9 cellular contexts compared by ENCODE assay signal in the genomic region with DNA sequence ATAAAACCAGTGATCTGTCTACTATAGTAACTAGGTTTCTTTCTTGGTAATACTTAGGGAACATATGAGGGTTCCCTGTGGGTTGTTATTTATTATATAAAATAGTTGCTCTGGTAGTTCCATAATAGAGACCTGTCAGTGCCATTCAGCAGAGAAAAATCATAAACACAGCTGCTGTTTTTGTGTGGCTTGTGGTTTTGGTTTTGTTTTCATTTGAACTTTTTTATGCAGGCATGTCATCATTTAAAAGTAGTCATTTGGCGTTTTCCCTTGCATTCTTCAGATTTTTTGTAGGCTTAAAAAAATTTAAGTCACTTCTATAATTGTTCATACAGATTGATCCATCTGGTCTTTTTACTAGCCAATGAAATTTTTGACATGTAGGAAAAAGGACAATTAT. TPM values are rescaled to one million over a fixed set of nuclear protein-coding genes. Genes with fewer than 3 reads are reported as not detected.
DNase-seq lines count a peak whose midpoint lies in the region; ATAC-seq and TF ChIP-seq lines count a peak whose summit lies in the region.
"Had no signal": no experiment of that assay in that cellular context is flagged by ENCODE, and none has a peak within 500 bp of the region (broad histone marks: within the 10 kb centered on the region; RNA-seq: fewer than 3 reads in every experiment).

No MANE protein-coding gene starts in this region.

- H3K36me3 ChIP-seq in CD8-positive, alpha-beta T cell (ENCODE audit: insufficient read depth, low read length) = no peaks in the 10 kb centered on the region
- H3K36me3 ChIP-seq in mammary epithelial cell (ENCODE audit: insufficient read depth, low read length) (peaks cover 5% of the 10 kb centered on the region), tibial nerve (peaks cover 0 to 7% (median 0%) of the 10 kb centered on the region in 3 donors)

- in situ Hi-C loops in mammary epithelial cell (cut with MboI; ENCODE audit: low sequenced_read_pairs in 2 of 2) = no loop called here

- no peaks in the 10 kb centered on the region for H3K9me3 Mint-ChIP-seq in CD8-positive, alpha-beta T cell

- no TSS peak for BruUV-seq in mammary epithelial cell (replicated peaks; lab: Mats Ljungman, UMichigan)

- dilution Hi-C loops in mammary epithelial cell (cut with HindIII; ENCODE audit: low sequenced_read_pairs) = no loop called here

- H4K20me1 ChIP-seq in mammary epithelial cell (ENCODE audit: insufficient read depth, low read length) = no peaks in the 10 kb centered on the region

- no peak for TF ChIP-seq CTCF in CD8-positive, alpha-beta T cell (IDR thresholded peaks at IDR 0.05)
- no peak for TF ChIP-seq CTCF in mammary epithelial cell (conservative IDR thresholded peaks at IDR 0.05 in 1 of 2, IDR thresholded peaks at IDR 0.05 in 1 of 2; ENCODE audit: extremely low read depth in 1 of 2, insufficient read depth in 1 of 2, low read depth in 1 of 2, low read length in 2 of 2)
- TF ChIP-seq CTCF in tibial nerve (IDR thresholded peaks at IDR 0.05) = no peak
- no peak for TF ChIP-seq CTCF in dorsolateral prefrontal cortex (IDR thresholded peaks at IDR 0.05 in 54 of 56, conservative IDR thresholded peaks at IDR 0.05 in 2 of 56; ENCODE audit: low read depth in 1 of 56, partially characterized antibody in 56 of 56)

- 0% methylated on average over 1 of the region's 1 CpG for WGBS in mammary epithelial cell (ENCODE audit: low coverage, missing lambda C conversion rate)
- WGBS in tibial nerve, 2 donors = 7 to 9% methylated on average over 1 of the region's 1 CpG

- intact Hi-C loops in CD8-positive, alpha-beta T cell (cut with DNase I, micrococcal nuclease) = loop anchor here (1.0 to 5.0 kb wide), 3 partner anchors 47 to 126 kb away; a partner anchor contains a TSS
- intact Hi-C loops in mammary epithelial cell (cut with micrococcal nuclease) = no loop called here
- intact Hi-C loops in dorsolateral prefrontal cortex (cut with DNase I) = no loop called here

- no peaks in the 10 kb centered on the region for H3K27me3 ChIP-seq in CD8-positive, alpha-beta T cell (ENCODE audit: insufficient read depth, low read length)
- H3K27me3 ChIP-seq in mammary epithelial cell (ENCODE audit: insufficient read depth, low read length) = no peaks in the 10 kb centered on the region
- no peaks in the 10 kb centered on the region for H3K27me3 ChIP-seq in tibial nerve
- H3K27me3 ChIP-seq in dorsolateral prefrontal cortex = no peaks in the 10 kb centered on the region

- peaks cover 12% of the 10 kb centered on the region for H3K36me3 Mint-ChIP-seq in CD8-positive, alpha-beta T cell

- H3K27ac Mint-ChIP-seq in CD8-positive, alpha-beta T cell = no peak overlapping the region

- peak; percentile 66 for ATAC-seq in CD8-positive, alpha-beta T cell
- ATAC-seq in GM19397 (IDR thresholded peaks at IDR 0.05; ENCODE audit: unreplicated experiment) (peak; percentile 69), HG03354 (IDR thresholded peaks at IDR 0.05; ENCODE audit: poor library complexity, severe bottlenecking, unreplicated experiment) (peak; percentile 96)
- ATAC-seq: K562 had no signal

- no peak overlapping the region for H3K4me3 Mint-ChIP-seq in CD8-positive, alpha-beta T cell

- TF ChIP-seq EP300 in tibial nerve (IDR thresholded peaks at IDR 0.05) = peak in 1 of 2 donors; percentile 28

- no peak overlapping the region for H3K4me3 ChIP-seq in CD8-positive, alpha-beta T cell (ENCODE audit: low read depth, low read length)
- H3K4me3 ChIP-seq in mammary epithelial cell (replicated peaks in 1 of 3; ENCODE audit: insufficient read depth in 1 of 3, low read depth in 2 of 3, low read length in 3 of 3) (no peak overlapping the region), tibial nerve (no peak overlapping the region), dorsolateral prefrontal cortex (no peak overlapping the region)
- H3K4me3 ChIP-seq: K562 had no signal

- CTCF ChIA-PET in CD8-positive, alpha-beta T cell (lab: Charles Lee) = interaction anchor here (0.8 kb wide), 1 partner anchor 182 kb away, joined by 3 read pairs; no protein-coding TSS in a partner anchor
- CTCF ChIA-PET in mammary epithelial cell (lab: Charles Lee; ENCODE audit: low non-redundant PET) = no interaction called here

- POLR2A ChIA-PET in CD8-positive, alpha-beta T cell (lab: Charles Lee) = interaction anchor here (2.9 kb wide), 1 partner anchor 48 kb away, joined by 9 read pairs; a partner anchor contains a TSS

- no peak overlapping the region for H3K27ac ChIP-seq in CD8-positive, alpha-beta T cell (ENCODE audit: low read depth, low read length)
- no peak overlapping the region for H3K27ac ChIP-seq in mammary epithelial cell (ENCODE audit: insufficient read depth, low read depth, low read length)
- H3K27ac ChIP-seq in tibial nerve = peak overlapping the region in 3 of 4 donors; percentile 14 to 70 (median 42)
- H3K27ac ChIP-seq in dorsolateral prefrontal cortex = peak overlapping the region in 3 of 59 donors; percentile 8 to 25 (median 19)

- peaks cover 51% of the 10 kb centered on the region for H3K4me1 Mint-ChIP-seq in CD8-positive, alpha-beta T cell (ENCODE audit: low read depth)

- no peak overlapping the region for H3K9ac ChIP-seq in mammary epithelial cell (ENCODE audit: insufficient read depth, low read length)

- H2AFZ ChIP-seq in mammary epithelial cell (ENCODE audit: low read depth, low read length) = no peak overlapping the region

- no peaks in the 10 kb centered on the region for H3K27me3 Mint-ChIP-seq in CD8-positive, alpha-beta T cell (ENCODE audit: low read depth)

- H3K4me1 ChIP-seq in CD8-positive, alpha-beta T cell (ENCODE audit: insufficient read depth, low read length) = peaks cover 16% of the 10 kb centered on the region
- H3K4me1 ChIP-seq in mammary epithelial cell (ENCODE audit: insufficient read depth, low read length) = peaks cover 3% of the 10 kb centered on the region
- H3K4me1 ChIP-seq in tibial nerve = peaks cover 0 to 46% (median 13%) of the 10 kb centered on the region in 4 donors

- no peak for TF ChIP-seq POLR2A in tibial nerve (IDR thresholded peaks at IDR 0.05)

- H3K79me2 ChIP-seq in mammary epithelial cell (ENCODE audit: insufficient read depth, low read length) = peaks cover 35% of the 10 kb centered on the region

- H3K9me3 ChIP-seq in CD8-positive, alpha-beta T cell (ENCODE audit: low read length) = no peaks in the 10 kb centered on the region
- H3K9me3 ChIP-seq in mammary epithelial cell (replicated peaks; ENCODE audit: insufficient read depth, low read length) (no peaks in the 10 kb centered on the region), tibial nerve (no peaks in the 10 kb centered on the region)

- peak overlapping the region; percentile 8 for H3K4me2 ChIP-seq in mammary epithelial cell (ENCODE audit: insufficient read depth, low read depth, low read length)

- DNase-seq in CD8-positive, alpha-beta T cell = peak in 1 of 7 experiments; percentile 23
- DNase-seq in mammary epithelial cell = peak; percentile 39
- DNase-seq in tibial nerve (ENCODE audit: low spot score in 2 of 2) = no peak
- DNase-seq in LoVo (ENCODE audit: low spot score) = no peak
- no peak for DNase-seq in dorsolateral prefrontal cortex
- no peak for DNase-seq in Kasumi-1 (lab: John Stamatoyannopoulos, UW)

RNA-seq across cellular contexts. Expression of a gene that starts 47.9 kb away (rescaled TPM):
- 10 to 100 TPM; 60.3 to 61.8 TPM for total RNA-seq in CD8-positive, alpha-beta T cell
- total RNA-seq in mammary epithelial cell = 10 to 100 TPM; 20.0 to 24.7 TPM
- 6.4 TPM for polyA plus RNA-seq in mammary epithelial cell
- 24.8 TPM for polyA minus RNA-seq in mammary epithelial cell
- total RNA-seq in tibial nerve = 10 to 100 TPM; 30.0 to 45.2 (median 39.1) TPM
- 10 to 100 TPM; 25.8 to 58.1 (median 42.6) TPM for total RNA-seq in dorsolateral prefrontal cortex

RNA-seq across cellular contexts. Expression of a gene that starts 54.8 kb away (rescaled TPM):
- under 1 TPM; 0.33 to 0.36 TPM for total RNA-seq in CD8-positive, alpha-beta T cell
- total RNA-seq in mammary epithelial cell (1 to 10 TPM; 1.0 to 1.2 TPM), tibial nerve (1 to 10 TPM; 2.0 to 3.3 (median 2.7) TPM), dorsolateral prefrontal cortex (1 to 10 TPM; 2.0 to 8.5 (median 3.6) TPM)
- 0.67 TPM for polyA plus RNA-seq in mammary epithelial cell
- polyA minus RNA-seq in mammary epithelial cell = not detected

Comparison
In these comparisons a context has a peak if more than half of its experiments do, and no peak if none do; other contexts are left out.
1. H3K27ac ChIP-seq: peak in tibial nerve (3 of 4); none in CD8-positive, alpha-beta T cell (single experiment) and mammary epithelial cell (single experiment).
2. intact Hi-C loops: an anchor here in CD8-positive, alpha-beta T cell (1.0 to 5.0 kb wide); none called in mammary epithelial cell and dorsolateral prefrontal cortex.
3. Peak in every context shown above with its lines, with median percentiles within 50 percentile points of each other: ATAC-seq.